Comparison of ENCODE assay signal across 1 cellular context in the genomic region with DNA sequence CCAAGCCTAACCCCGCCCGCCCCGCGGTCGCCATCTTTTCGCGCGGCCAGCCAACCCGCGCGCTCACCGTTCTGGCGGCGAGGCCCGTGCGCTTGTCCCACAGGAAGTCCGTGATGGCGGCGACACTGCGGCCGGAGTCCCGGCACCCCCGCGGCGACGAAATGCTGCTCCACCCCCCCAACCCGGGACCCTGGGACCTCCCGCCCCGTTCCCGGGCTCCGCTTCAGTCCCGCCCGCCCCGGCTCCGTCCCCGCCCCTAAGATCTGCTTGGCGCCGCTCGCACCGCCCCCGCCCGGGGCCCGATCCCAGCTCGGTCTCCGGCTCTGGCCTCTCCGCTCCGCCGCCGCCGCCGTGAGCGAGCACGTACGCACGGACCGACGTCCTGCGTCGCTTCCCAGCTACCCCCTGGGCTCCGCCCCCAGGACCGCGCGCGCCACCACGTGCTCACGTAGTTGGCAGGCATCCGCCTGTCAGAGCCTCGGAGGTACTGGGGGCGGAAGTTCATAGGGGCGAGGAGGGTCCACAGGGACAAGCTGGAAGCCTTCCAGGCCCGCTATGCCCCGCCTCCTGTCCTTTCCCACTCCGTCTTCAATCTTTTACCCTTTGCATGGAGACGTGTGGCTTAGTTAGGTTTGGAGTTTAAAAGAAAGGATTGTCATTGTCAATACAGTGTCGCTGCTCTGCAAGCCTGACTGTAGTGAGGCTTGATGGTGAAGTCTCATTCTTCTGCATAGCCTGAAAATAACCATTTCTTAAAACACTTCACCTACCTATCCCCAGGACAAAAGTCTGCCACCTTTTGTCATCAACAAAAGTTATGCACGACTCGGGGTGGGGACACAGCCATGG.
TF ChIP-seq lines count a peak whose summit lies in the region.

A gene (minus strand): TSS at position 371 of the 849 bp plus-strand sequence. CDS start 2,527 bp downstream, outside the sequence.

TF ChIP-seq in HEK293, 187 proteins besides CTCF, POLR2A, EP300 and RAD21 (continued from another document and continues in another):
- TF ChIP-seq, protein P1, sequence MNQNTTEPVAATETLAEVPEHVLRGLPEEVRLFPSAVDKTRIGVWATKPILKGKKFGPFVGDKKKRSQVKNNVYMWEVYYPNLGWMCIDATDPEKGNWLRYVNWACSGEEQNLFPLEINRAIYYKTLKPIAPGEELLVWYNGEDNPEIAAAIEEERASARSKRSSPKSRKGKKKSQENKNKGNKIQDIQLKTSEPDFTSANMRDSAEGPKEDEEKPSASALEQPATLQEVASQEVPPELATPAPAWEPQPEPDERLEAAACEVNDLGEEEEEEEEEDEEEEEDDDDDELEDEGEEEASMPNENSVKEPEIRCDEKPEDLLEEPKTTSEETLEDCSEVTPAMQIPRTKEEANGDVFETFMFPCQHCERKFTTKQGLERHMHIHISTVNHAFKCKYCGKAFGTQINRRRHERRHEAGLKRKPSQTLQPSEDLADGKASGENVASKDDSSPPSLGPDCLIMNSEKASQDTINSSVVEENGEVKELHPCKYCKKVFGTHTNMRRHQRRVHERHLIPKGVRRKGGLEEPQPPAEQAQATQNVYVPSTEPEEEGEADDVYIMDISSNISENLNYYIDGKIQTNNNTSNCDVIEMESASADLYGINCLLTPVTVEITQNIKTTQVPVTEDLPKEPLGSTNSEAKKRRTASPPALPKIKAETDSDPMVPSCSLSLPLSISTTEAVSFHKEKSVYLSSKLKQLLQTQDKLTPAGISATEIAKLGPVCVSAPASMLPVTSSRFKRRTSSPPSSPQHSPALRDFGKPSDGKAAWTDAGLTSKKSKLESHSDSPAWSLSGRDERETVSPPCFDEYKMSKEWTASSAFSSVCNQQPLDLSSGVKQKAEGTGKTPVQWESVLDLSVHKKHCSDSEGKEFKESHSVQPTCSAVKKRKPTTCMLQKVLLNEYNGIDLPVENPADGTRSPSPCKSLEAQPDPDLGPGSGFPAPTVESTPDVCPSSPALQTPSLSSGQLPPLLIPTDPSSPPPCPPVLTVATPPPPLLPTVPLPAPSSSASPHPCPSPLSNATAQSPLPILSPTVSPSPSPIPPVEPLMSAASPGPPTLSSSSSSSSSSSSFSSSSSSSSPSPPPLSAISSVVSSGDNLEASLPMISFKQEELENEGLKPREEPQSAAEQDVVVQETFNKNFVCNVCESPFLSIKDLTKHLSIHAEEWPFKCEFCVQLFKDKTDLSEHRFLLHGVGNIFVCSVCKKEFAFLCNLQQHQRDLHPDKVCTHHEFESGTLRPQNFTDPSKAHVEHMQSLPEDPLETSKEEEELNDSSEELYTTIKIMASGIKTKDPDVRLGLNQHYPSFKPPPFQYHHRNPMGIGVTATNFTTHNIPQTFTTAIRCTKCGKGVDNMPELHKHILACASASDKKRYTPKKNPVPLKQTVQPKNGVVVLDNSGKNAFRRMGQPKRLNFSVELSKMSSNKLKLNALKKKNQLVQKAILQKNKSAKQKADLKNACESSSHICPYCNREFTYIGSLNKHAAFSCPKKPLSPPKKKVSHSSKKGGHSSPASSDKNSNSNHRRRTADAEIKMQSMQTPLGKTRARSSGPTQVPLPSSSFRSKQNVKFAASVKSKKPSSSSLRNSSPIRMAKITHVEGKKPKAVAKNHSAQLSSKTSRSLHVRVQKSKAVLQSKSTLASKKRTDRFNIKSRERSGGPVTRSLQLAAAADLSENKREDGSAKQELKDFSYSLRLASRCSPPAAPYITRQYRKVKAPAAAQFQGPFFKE (tag by site-specific recombination; IDR thresholded peaks at IDR 0.05; ENCODE audit: borderline replicate concordance), result no peak
- TF ChIP-seq, protein P2, sequence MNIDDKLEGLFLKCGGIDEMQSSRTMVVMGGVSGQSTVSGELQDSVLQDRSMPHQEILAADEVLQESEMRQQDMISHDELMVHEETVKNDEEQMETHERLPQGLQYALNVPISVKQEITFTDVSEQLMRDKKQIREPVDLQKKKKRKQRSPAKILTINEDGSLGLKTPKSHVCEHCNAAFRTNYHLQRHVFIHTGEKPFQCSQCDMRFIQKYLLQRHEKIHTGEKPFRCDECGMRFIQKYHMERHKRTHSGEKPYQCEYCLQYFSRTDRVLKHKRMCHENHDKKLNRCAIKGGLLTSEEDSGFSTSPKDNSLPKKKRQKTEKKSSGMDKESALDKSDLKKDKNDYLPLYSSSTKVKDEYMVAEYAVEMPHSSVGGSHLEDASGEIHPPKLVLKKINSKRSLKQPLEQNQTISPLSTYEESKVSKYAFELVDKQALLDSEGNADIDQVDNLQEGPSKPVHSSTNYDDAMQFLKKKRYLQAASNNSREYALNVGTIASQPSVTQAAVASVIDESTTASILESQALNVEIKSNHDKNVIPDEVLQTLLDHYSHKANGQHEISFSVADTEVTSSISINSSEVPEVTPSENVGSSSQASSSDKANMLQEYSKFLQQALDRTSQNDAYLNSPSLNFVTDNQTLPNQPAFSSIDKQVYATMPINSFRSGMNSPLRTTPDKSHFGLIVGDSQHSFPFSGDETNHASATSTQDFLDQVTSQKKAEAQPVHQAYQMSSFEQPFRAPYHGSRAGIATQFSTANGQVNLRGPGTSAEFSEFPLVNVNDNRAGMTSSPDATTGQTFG (tag by site-specific recombination; IDR thresholded peaks at IDR 0.05; ENCODE audit: borderline replicate concordance), result no peak
- TF ChIP-seq ZNF48 (tag by site-specific recombination; IDR thresholded peaks at IDR 0.05), result no peak
- TF ChIP-seq SP7 (tag by site-specific recombination; IDR thresholded peaks at IDR 0.05), result 0 out of 2 replicates have a peak, but pooled peaks have one; percentile 20
- no peak for TF ChIP-seq ZNF214 (tag by site-specific recombination; IDR thresholded peaks at IDR 0.05; ENCODE audit: borderline replicate concordance)
- TF ChIP-seq ZNF140 (tag by site-specific recombination; IDR thresholded peaks at IDR 0.05), result no peak
- TF ChIP-seq ZNF335 (tag by site-specific recombination; conservative IDR thresholded peaks at IDR 0.05), result peak; percentile 46; the same call in 1 of the 2 replicates
- peak; percentile 15; the same call in 1 of the 2 replicates for TF ChIP-seq ZNF561 (tag by site-specific recombination; IDR thresholded peaks at IDR 0.05; ENCODE audit: borderline replicate concordance)
- peak; percentile 87 for TF ChIP-seq ZBTB17 (tag by site-specific recombination; IDR thresholded peaks at IDR 0.05)
- TF ChIP-seq, protein P3, sequence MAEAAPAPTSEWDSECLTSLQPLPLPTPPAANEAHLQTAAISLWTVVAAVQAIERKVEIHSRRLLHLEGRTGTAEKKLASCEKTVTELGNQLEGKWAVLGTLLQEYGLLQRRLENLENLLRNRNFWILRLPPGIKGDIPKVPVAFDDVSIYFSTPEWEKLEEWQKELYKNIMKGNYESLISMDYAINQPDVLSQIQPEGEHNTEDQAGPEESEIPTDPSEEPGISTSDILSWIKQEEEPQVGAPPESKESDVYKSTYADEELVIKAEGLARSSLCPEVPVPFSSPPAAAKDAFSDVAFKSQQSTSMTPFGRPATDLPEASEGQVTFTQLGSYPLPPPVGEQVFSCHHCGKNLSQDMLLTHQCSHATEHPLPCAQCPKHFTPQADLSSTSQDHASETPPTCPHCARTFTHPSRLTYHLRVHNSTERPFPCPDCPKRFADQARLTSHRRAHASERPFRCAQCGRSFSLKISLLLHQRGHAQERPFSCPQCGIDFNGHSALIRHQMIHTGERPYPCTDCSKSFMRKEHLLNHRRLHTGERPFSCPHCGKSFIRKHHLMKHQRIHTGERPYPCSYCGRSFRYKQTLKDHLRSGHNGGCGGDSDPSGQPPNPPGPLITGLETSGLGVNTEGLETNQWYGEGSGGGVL (tag by site-specific recombination; IDR thresholded peaks at IDR 0.05), result 0 out of 2 replicates have a peak, but pooled peaks have one; percentile 4
- TF ChIP-seq, protein P4, sequence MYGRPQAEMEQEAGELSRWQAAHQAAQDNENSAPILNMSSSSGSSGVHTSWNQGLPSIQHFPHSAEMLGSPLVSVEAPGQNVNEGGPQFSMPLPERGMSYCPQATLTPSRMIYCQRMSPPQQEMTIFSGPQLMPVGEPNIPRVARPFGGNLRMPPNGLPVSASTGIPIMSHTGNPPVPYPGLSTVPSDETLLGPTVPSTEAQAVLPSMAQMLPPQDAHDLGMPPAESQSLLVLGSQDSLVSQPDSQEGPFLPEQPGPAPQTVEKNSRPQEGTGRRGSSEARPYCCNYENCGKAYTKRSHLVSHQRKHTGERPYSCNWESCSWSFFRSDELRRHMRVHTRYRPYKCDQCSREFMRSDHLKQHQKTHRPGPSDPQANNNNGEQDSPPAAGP (tag by site-specific recombination; IDR thresholded peaks at IDR 0.05), result peak; percentile 79; the same call in 1 of the 2 replicates
- no peak for TF ChIP-seq ZNF571 (tag by site-specific recombination; IDR thresholded peaks at IDR 0.05)
- peak; percentile 60 for TF ChIP-seq IKZF3 (tag by site-specific recombination; IDR thresholded peaks at IDR 0.05)
- peak; percentile 83 for TF ChIP-seq ZNF585B (tag by site-specific recombination; IDR thresholded peaks at IDR 0.05)
- TF ChIP-seq, protein P5, sequence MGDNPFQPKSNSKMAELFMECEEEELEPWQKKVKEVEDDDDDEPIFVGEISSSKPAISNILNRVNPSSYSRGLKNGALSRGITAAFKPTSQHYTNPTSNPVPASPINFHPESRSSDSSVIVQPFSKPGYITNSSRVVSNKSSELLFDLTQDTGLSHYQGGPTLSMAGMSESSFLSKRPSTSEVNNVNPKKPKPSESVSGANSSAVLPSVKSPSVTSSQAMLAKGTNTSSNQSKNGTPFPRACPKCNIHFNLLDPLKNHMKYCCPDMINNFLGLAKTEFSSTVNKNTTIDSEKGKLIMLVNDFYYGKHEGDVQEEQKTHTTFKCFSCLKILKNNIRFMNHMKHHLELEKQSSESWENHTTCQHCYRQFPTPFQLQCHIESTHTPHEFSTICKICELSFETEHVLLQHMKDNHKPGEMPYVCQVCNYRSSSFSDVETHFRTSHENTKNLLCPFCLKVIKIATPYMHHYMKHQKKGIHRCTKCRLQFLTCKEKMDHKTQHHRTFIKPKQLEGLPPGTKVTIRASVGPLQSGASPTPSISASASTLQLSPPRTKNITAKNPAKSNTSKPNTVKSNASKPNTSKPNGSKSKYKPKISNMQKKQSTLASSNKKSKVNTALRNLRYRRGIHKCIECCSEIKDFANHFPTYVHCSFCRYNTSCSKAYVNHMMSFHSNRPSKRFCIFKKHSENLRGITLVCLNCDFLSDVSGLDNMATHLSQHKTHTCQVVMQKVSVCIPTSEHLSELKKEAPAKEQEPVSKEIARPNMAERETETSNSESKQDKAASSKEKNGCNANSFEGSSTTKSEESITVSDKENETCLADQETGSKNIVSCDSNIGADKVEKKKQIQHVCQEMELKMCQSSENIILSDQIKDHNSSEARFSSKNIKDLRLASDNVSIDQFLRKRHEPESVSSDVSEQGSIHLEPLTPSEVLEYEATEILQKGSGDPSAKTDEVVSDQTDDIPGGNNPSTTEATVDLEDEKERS (tag by site-specific recombination; IDR thresholded peaks at IDR 0.05), result no peak
- TF ChIP-seq ZNF366 (tag by site-specific recombination; conservative IDR thresholded peaks at IDR 0.05), result peak; percentile 50
- TF ChIP-seq YY1 (tag by site-specific recombination; IDR thresholded peaks at IDR 0.05), result peak; percentile 89
- peak; percentile 34; the same call in 1 of the 2 replicates for TF ChIP-seq ZIC2 (tag by site-specific recombination; IDR thresholded peaks at IDR 0.05)
- TF ChIP-seq ZNF530 (tag by site-specific recombination; IDR thresholded peaks at IDR 0.05; ENCODE audit: low read depth), result no peak
- no peak for TF ChIP-seq ZBTB7A (tag by site-specific recombination; IDR thresholded peaks at IDR 0.05; ENCODE audit: low read depth)
- TF ChIP-seq KLF16 (tag by site-specific recombination; IDR thresholded peaks at IDR 0.05), result no peak
- TF ChIP-seq MZF1 (tag by site-specific recombination; IDR thresholded peaks at IDR 0.05; ENCODE audit: borderline replicate concordance), result no peak
- TF ChIP-seq ZEB2 (tag by site-specific recombination; IDR thresholded peaks at IDR 0.05), result no peak
- TF ChIP-seq ZNF677 (tag by site-specific recombination; IDR thresholded peaks at IDR 0.05), result no peak
- TF ChIP-seq ZNF121 (tag by site-specific recombination; IDR thresholded peaks at IDR 0.05), result no peak
- TF ChIP-seq ZNF354C (tag by site-specific recombination; IDR thresholded peaks at IDR 0.05; ENCODE audit: borderline replicate concordance, low read depth), result no peak
- TF ChIP-seq ZNF423 (tag by site-specific recombination; IDR thresholded peaks at IDR 0.05), result no peak
- TF ChIP-seq GLI2 (tag by site-specific recombination; IDR thresholded peaks at IDR 0.05; ENCODE audit: borderline replicate concordance, low read depth), result no peak
- peak; percentile 89 for TF ChIP-seq YY2 (tag by site-specific recombination; IDR thresholded peaks at IDR 0.05)
- TF ChIP-seq, protein P6, sequence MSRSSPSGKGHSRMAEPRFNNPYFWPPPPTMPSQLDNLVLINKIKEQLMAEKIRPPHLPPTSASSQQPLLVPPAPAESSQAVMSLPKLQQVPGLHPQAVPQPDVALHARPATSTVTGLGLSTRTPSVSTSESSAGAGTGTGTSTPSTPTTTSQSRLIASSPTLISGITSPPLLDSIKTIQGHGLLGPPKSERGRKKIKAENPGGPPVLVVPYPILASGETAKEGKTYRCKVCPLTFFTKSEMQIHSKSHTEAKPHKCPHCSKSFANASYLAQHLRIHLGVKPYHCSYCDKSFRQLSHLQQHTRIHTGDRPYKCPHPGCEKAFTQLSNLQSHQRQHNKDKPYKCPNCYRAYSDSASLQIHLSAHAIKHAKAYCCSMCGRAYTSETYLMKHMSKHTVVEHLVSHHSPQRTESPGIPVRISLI (tag by site-specific recombination; IDR thresholded peaks at IDR 0.05), result no peak
- no peak for TF ChIP-seq ZNF548 (tag by site-specific recombination; IDR thresholded peaks at IDR 0.05)
- no peak for TF ChIP-seq ZSCAN30 (tag by site-specific recombination; IDR thresholded peaks at IDR 0.05)
- TF ChIP-seq ZNF473 (tag by site-specific recombination; IDR thresholded peaks at IDR 0.05), result no peak
- TF ChIP-seq, protein P7, sequence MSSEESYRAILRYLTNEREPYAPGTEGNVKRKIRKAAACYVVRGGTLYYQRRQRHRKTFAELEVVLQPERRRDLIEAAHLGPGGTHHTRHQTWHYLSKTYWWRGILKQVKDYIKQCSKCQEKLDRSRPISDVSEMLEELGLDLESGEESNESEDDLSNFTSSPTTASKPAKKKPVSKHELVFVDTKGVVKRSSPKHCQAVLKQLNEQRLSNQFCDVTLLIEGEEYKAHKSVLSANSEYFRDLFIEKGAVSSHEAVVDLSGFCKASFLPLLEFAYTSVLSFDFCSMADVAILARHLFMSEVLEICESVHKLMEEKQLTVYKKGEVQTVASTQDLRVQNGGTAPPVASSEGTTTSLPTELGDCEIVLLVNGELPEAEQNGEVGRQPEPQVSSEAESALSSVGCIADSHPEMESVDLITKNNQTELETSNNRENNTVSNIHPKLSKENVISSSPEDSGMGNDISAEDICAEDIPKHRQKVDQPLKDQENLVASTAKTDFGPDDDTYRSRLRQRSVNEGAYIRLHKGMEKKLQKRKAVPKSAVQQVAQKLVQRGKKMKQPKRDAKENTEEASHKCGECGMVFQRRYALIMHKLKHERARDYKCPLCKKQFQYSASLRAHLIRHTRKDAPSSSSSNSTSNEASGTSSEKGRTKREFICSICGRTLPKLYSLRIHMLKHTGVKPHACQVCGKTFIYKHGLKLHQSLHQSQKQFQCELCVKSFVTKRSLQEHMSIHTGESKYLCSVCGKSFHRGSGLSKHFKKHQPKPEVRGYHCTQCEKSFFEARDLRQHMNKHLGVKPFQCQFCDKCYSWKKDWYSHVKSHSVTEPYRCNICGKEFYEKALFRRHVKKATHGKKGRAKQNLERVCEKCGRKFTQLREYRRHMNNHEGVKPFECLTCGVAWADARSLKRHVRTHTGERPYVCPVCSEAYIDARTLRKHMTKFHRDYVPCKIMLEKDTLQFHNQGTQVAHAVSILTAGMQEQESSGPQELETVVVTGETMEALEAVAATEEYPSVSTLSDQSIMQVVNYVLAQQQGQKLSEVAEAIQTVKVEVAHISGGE (tag by site-specific recombination; conservative IDR thresholded peaks at IDR 0.05; ENCODE audit: low read depth), result peak; percentile 65
